19 cellular contexts compared by ENCODE assay signal in the genomic region with DNA sequence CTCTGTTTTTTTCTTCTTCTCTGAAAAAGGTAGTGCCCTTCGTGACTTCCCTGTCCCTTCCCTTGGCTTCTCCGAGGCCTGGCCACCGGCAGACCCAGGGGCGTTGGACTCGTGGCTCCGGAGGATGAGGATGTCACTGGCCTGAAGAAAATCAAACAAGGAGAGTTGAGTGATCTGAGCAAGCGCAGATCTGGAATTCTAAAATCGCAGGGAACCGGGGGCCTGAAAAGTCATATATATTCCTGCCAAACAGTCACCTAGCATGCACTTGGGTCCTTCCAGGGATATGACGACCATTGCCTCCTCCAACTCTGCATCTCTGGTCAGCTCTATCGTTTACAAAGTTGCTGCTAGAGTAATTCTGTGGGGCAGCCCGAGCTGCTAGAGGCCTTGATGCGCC. TPM values are rescaled to one million over a fixed set of nuclear protein-coding genes. Genes with fewer than 3 reads are reported as not detected.
A peak's percentile ranks its signal among the peaks of the same experiment; 100 is the strongest.
DNase-seq lines count a peak whose midpoint lies in the region; ATAC-seq and TF ChIP-seq lines count a peak whose summit lies in the region.
"Had no signal": no experiment of that assay in that cellular context is flagged by ENCODE, and none has a peak within 500 bp of the region (broad histone marks: within the 10 kb centered on the region; RNA-seq: fewer than 3 reads in every experiment).

No MANE protein-coding gene starts in this region.

- DNase-seq in CD4-positive, CD25-positive, alpha-beta regulatory T cell, result no peak
- DNase-seq in esophagus squamous epithelium (lab: John Stamatoyannopoulos, UW) (no peak), progenitor cell of endocrine pancreas (ENCODE audit: low spot score, unreplicated experiment) (no peak), COR-L47 (lab: John Stamatoyannopoulos, UW) (no peak), NAMALWA (ENCODE audit: low spot score) (no peak)
- DNase-seq in stimulated activated naive CD4-positive, alpha-beta T cell (lab: John Stamatoyannopoulos, UW), result no peak
- DNase-seq: activated CD8-positive, alpha-beta memory T cell treated with anti-CD3 and anti-CD28 coated beads, Interleukin-2, amount 10 ng/mL, durations not matched to agents 7 days and 5 days; AML-193; DMS53; GM23248; KBM-7; NCI-H1436; NCI-H446 treated with DMSO at 0.1 percent for 48 hours; stimulated activated naive CD4-positive, alpha-beta T cell treated with Interleukin-2 at 50 U/mL for 16 hours; WERI-Rb-1 had no signal

- H3K27ac ChIP-seq in CD4-positive, CD25-positive, alpha-beta regulatory T cell (ENCODE audit: insufficient read depth, low read length, poor library complexity, severe bottlenecking), result no peak overlapping the region
- peak overlapping the region; percentile 61; the same call in 1 of the 2 replicates for H3K27ac ChIP-seq in HUES64 (ENCODE audit: low read depth, low read length)
- H3K27ac ChIP-seq in esophagus squamous epithelium, result peak overlapping the region; percentile 41 to 82 (median 77)
- H3K27ac ChIP-seq: GM23248, WERI-Rb-1 had no signal

- peaks cover 18% of the 10 kb centered on the region for H3K4me1 ChIP-seq in CD4-positive, CD25-positive, alpha-beta regulatory T cell (ENCODE audit: control insufficient read depth, insufficient read depth, low read length, poor library complexity, severe bottlenecking)
- H3K4me1 ChIP-seq in HUES64 (ENCODE audit: insufficient read depth, low read length) (peaks cover 48% of the 10 kb centered on the region), esophagus squamous epithelium (peaks cover 7 to 57% (median 19%) of the 10 kb centered on the region in 3 donors)

- H3K9me3 Mint-ChIP-seq in CD4-positive, CD25-positive, alpha-beta regulatory T cell, result no peaks in the 10 kb centered on the region
- no peaks in the 10 kb centered on the region for H3K9me3 Mint-ChIP-seq in progenitor cell of endocrine pancreas (ENCODE audit: low read depth)

- no peaks in the 10 kb centered on the region for H3K27me3 Mint-ChIP-seq in CD4-positive, CD25-positive, alpha-beta regulatory T cell
- H3K27me3 Mint-ChIP-seq in progenitor cell of endocrine pancreas, result no peaks in the 10 kb centered on the region
- H3K27me3 Mint-ChIP-seq: activated CD8-positive, alpha-beta memory T cell treated with anti-CD3 and anti-CD28 coated beads, Interleukin-2, amount 10 ng/mL, durations not matched to agents 7 days and 5 days; activated naive CD8-positive, alpha-beta T cell had no signal

- ATAC-seq in CD4-positive, CD25-positive, alpha-beta regulatory T cell (ENCODE audit: low read depth in 2 of 2), result no peak
- ATAC-seq in HG02588 (IDR thresholded peaks at IDR 0.05; ENCODE audit: unreplicated experiment), result no peak
- ATAC-seq: activated CD8-positive, alpha-beta memory T cell treated with anti-CD3 and anti-CD28 coated beads, Interleukin-2, amount 10 ng/mL, durations not matched to agents 7 days and 5 days; SK-N-SH treated with all-trans-retinoic acid at 6 μM for 48 hours had no signal

- 62% methylated on average over 13 of the region's 13 CpGs for WGBS in HUES64
- WGBS in esophagus squamous epithelium, 2 donors, result 84 to 86% methylated on average over 8 to 9 of the region's 13 CpGs

- peaks cover 29% of the 10 kb centered on the region for H3K36me3 Mint-ChIP-seq in CD4-positive, CD25-positive, alpha-beta regulatory T cell
- peaks cover 23% of the 10 kb centered on the region for H3K36me3 Mint-ChIP-seq in progenitor cell of endocrine pancreas (ENCODE audit: insufficient read depth)

- H3K4me1 Mint-ChIP-seq in CD4-positive, CD25-positive, alpha-beta regulatory T cell, result peaks cover 6 to 17% (median 14%) of the 10 kb centered on the region in 4 donors
- peaks cover 24% of the 10 kb centered on the region for H3K4me1 Mint-ChIP-seq in progenitor cell of endocrine pancreas (ENCODE audit: low read depth)

- no peaks in the 10 kb centered on the region for H3K27me3 ChIP-seq in CD4-positive, CD25-positive, alpha-beta regulatory T cell (ENCODE audit: control insufficient read depth, insufficient read depth, low read length)
- H3K27me3 ChIP-seq in HUES64 (ENCODE audit: insufficient read depth, low read length), result peaks cover 16% of the 10 kb centered on the region; the same call in 1 of the 2 replicates
- no peaks in the 10 kb centered on the region for H3K27me3 ChIP-seq in esophagus squamous epithelium

- H3K4me3 Mint-ChIP-seq in CD4-positive, CD25-positive, alpha-beta regulatory T cell, result peak overlapping the region in 1 of 4 donors; percentile 43
- peak overlapping the region; percentile 69 for H3K4me3 Mint-ChIP-seq in progenitor cell of endocrine pancreas (ENCODE audit: low read depth)
- H3K4me3 Mint-ChIP-seq: activated CD8-positive, alpha-beta memory T cell treated with anti-CD3 and anti-CD28 coated beads, Interleukin-2, amount 10 ng/mL, durations not matched to agents 7 days and 5 days; activated naive CD8-positive, alpha-beta T cell had no signal

- no peak for TF ChIP-seq POLR2A in esophagus squamous epithelium (IDR thresholded peaks at IDR 0.05)

- no peak for TF ChIP-seq CTCF in esophagus squamous epithelium (IDR thresholded peaks at IDR 0.05)
- TF ChIP-seq CTCF in progenitor cell of endocrine pancreas (IDR thresholded peaks at IDR 0.05; ENCODE audit: unreplicated experiment), result no peak

- no peaks in the 10 kb centered on the region for H3K9me3 ChIP-seq in CD4-positive, CD25-positive, alpha-beta regulatory T cell (ENCODE audit: control insufficient read depth in 2 of 2, low read length in 2 of 2)
- H3K9me3 ChIP-seq in HUES64 (ENCODE audit: insufficient read depth, low read depth, low read length), result no peaks in the 10 kb centered on the region
- no peaks in the 10 kb centered on the region for H3K9me3 ChIP-seq in esophagus squamous epithelium

- peak overlapping the region in 2 of 3 donors; percentile 42 to 52 for H3K27ac Mint-ChIP-seq in CD4-positive, CD25-positive, alpha-beta regulatory T cell
- H3K27ac Mint-ChIP-seq in progenitor cell of endocrine pancreas, result peak overlapping the region; percentile 91
- H3K27ac Mint-ChIP-seq: activated naive CD8-positive, alpha-beta T cell had no signal

- H3K36me3 ChIP-seq in CD4-positive, CD25-positive, alpha-beta regulatory T cell (ENCODE audit: control insufficient read depth, insufficient read depth, low read length), result peaks cover 68% of the 10 kb centered on the region
- H3K36me3 ChIP-seq in HUES64 (ENCODE audit: insufficient read depth, low read length), result peaks cover 12% of the 10 kb centered on the region
- peaks cover 39 to 93% (median 49%) of the 10 kb centered on the region in 3 donors for H3K36me3 ChIP-seq in esophagus squamous epithelium

- intact Hi-C loops in esophagus squamous epithelium (cut with DNase I), result no loop called here

- no peak overlapping the region for H3K4me3 ChIP-seq in CD4-positive, CD25-positive, alpha-beta regulatory T cell (ENCODE audit: low read depth, low read length)
- peak overlapping the region; percentile 62; the same call in 1 of the 2 replicates for H3K4me3 ChIP-seq in HUES64 (ENCODE audit: low read length)
- no peak overlapping the region for H3K4me3 ChIP-seq in esophagus squamous epithelium
- H3K4me3 ChIP-seq: GM23248 had no signal

- H3K9ac ChIP-seq in HUES64 (ENCODE audit: low read depth, low read length), result no peak overlapping the region
- H3K9ac ChIP-seq: GM23248 had no signal

RNA-seq across cellular contexts. Expression of gene PNMA1, which starts 5.2 kb away (rescaled TPM):
- total RNA-seq in CD4-positive, CD25-positive, alpha-beta regulatory T cell, result 42.6 TPM
- polyA plus RNA-seq in CD4-positive, CD25-positive, alpha-beta regulatory T cell, result 10 to 100 TPM; 45.2 to 54.1 (median 51.9) TPM
- 42.4 TPM for polyA plus RNA-seq in HUES64 (2013, experiment 1 of 2)
- polyA plus RNA-seq in HUES64 (2013, experiment 2 of 2), result 43.4 TPM
- total RNA-seq in esophagus squamous epithelium (10 to 100 TPM in 1 of 4 donors, 1 to 10 TPM in 3; 4.2 to 13.9 (median 7.2) TPM), progenitor cell of endocrine pancreas (52.7 and 59.0 TPM in 2 replicates)
